ENCODE assay signal across 1 cellular context in genomic region chr9:21995652-21996275, GRCh38.
TF ChIP-seq lines count a peak whose summit lies in the region.

No MANE protein-coding gene starts in this region.

TF ChIP-seq in HepG2, 621 proteins besides CTCF, POLR2A, EP300 and RAD21 (continued from another document and continues in another):
- TF ChIP-seq AHR (CRISPR knock-in tag; IDR thresholded peaks at IDR 0.05) (no peak), ZBTB7A (CRISPR knock-in tag; IDR thresholded peaks at IDR 0.05) (no peak), ZNF605 (CRISPR knock-in tag; IDR thresholded peaks at IDR 0.05) (no peak), CBX5 (CRISPR knock-in tag; IDR thresholded peaks at IDR 0.05; ENCODE audit: borderline replicate concordance) (no peak), EHMT2 (IDR thresholded peaks at IDR 0.05; ENCODE audit: borderline replicate concordance, low read depth, low read length) (no peak), CAMTA2 (CRISPR knock-in tag; IDR thresholded peaks at IDR 0.05; ENCODE audit: borderline replicate concordance) (no peak), SMARCC2 (IDR thresholded peaks at IDR 0.05) (no peak), ZNF44 (CRISPR knock-in tag; IDR thresholded peaks at IDR 0.05) (no peak), ZXDC (CRISPR knock-in tag; IDR thresholded peaks at IDR 0.05) (no peak), TRAFD1 (CRISPR knock-in tag; IDR thresholded peaks at IDR 0.05; ENCODE audit: borderline replicate concordance) (no peak), ZSCAN22 (CRISPR knock-in tag; IDR thresholded peaks at IDR 0.05) (no peak), ZNF687 (CRISPR knock-in tag; IDR thresholded peaks at IDR 0.05) (peak; percentile 60), GATAD2A (CRISPR knock-in tag; IDR thresholded peaks at IDR 0.05) (no peak), ZNF616 (CRISPR knock-in tag; IDR thresholded peaks at IDR 0.05; ENCODE audit: low read depth) (no peak), GFI1 (CRISPR knock-in tag; IDR thresholded peaks at IDR 0.05; ENCODE audit: borderline replicate concordance) (no peak), ZNF747 (CRISPR knock-in tag; IDR thresholded peaks at IDR 0.05; ENCODE audit: borderline replicate concordance) (no peak), RFX3 (CRISPR knock-in tag; IDR thresholded peaks at IDR 0.05) (no peak), SYNCRIP (IDR thresholded peaks at IDR 0.05; ENCODE audit: insufficient read depth, low read depth, low read length) (no peak), HOXA3 (CRISPR knock-in tag; IDR thresholded peaks at IDR 0.05) (no peak), ZNF317 (CRISPR knock-in tag; IDR thresholded peaks at IDR 0.05) (no peak), ZSCAN21 (CRISPR knock-in tag; IDR thresholded peaks at IDR 0.05; ENCODE audit: borderline replicate concordance) (no peak), RBFOX2 (IDR thresholded peaks at IDR 0.05; ENCODE audit: low read depth, low read length) (no peak), HOXA9 (CRISPR knock-in tag; IDR thresholded peaks at IDR 0.05; ENCODE audit: borderline replicate concordance) (no peak), BCLAF1 (IDR thresholded peaks at IDR 0.05) (no peak), SETDB1 (CRISPR knock-in tag; IDR thresholded peaks at IDR 0.05; ENCODE audit: borderline replicate concordance) (no peak), GABPB1 (CRISPR knock-in tag; IDR thresholded peaks at IDR 0.05) (peak; percentile 52; the same call in 1 of the 2 replicates), ZNF557 (CRISPR knock-in tag; IDR thresholded peaks at IDR 0.05) (no peak), ZFX (CRISPR knock-in tag; IDR thresholded peaks at IDR 0.05; ENCODE audit: low read depth) (peak; percentile 43; the same call in 1 of the 2 replicates), SNAPC5 (CRISPR knock-in tag; IDR thresholded peaks at IDR 0.05; ENCODE audit: borderline replicate concordance) (no peak), GATAD1 (CRISPR knock-in tag; IDR thresholded peaks at IDR 0.05) (no peak), ZFP91 (CRISPR knock-in tag; IDR thresholded peaks at IDR 0.05; ENCODE audit: borderline replicate concordance) (peak; percentile 46; the same call in 1 of the 2 replicates), TERF1 (CRISPR knock-in tag; IDR thresholded peaks at IDR 0.05) (no peak), ZC3H4 (CRISPR knock-in tag; IDR thresholded peaks at IDR 0.05; ENCODE audit: borderline replicate concordance) (no peak), MED1 (CRISPR knock-in tag; IDR thresholded peaks at IDR 0.05) (no peak), UBTF (CRISPR knock-in tag; IDR thresholded peaks at IDR 0.05) (peak; percentile 71), BRD4 (CRISPR knock-in tag; IDR thresholded peaks at IDR 0.05) (no peak), HNF4A (CRISPR knock-in tag; IDR thresholded peaks at IDR 0.05) (no peak), ZNF292 (CRISPR knock-in tag; IDR thresholded peaks at IDR 0.05; ENCODE audit: borderline replicate concordance, low read depth) (no peak), KDM5B (CRISPR knock-in tag; IDR thresholded peaks at IDR 0.05; ENCODE audit: borderline replicate concordance) (peak; percentile 30; the same call in 1 of the 2 replicates), ASH2L (IDR thresholded peaks at IDR 0.05; ENCODE audit: insufficient read length, low read depth, low read length) (peak; percentile 9), ZNF644 (CRISPR knock-in tag; IDR thresholded peaks at IDR 0.05; ENCODE audit: low read depth) (no peak), SP4 (CRISPR knock-in tag; IDR thresholded peaks at IDR 0.05) (0 out of 2 replicates have a peak, but pooled peaks have one; percentile 28), TBX2 (CRISPR knock-in tag; IDR thresholded peaks at IDR 0.05; ENCODE audit: borderline replicate concordance) (no peak), NKX3-1 (CRISPR knock-in tag; IDR thresholded peaks at IDR 0.05) (no peak), SALL2 (CRISPR knock-in tag; IDR thresholded peaks at IDR 0.05) (no peak)
